ENCODE assay signal across 13 cellular contexts in the genomic region with DNA sequence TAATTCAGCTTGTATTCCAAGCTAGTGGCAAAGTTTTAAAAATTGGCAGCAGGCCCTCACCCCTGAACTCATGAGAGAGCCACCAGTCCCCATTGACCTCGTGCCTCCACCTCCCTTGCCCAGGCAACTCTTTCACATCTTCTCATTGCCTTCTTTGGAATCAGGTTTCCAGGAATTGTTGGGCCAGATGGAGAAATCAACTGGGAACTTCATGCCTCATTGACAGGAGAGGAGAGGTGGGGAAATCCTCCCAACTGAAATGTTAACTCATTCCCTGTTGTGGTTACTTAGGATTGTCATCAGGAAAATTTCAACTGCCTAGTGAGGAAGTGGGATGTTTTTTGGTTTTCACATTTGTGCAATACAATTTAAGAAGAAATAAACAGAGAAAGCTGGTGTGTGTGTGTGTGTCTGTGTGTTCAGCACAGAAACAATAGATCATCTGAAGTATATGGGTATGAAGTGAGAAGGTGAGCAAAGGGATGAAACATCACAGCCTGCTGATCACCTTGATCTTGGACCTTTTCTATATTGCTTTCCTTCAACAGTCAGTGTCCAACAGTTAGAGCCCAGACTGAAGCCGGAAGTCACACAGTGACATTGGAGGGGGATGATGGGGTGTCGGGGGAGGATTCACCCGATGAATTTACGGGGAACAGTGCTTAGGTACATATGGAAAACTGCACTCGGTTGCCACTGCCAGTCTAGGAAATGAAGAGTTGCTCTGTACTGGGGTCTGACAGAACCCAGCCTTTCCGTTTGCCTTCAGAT.
DNase-seq lines count a peak whose midpoint lies in the region; ATAC-seq and FAIRE-seq lines count a peak whose summit lies in the region.
"Had no signal": no experiment of that assay in that cellular context is flagged by ENCODE, and none has a peak within 500 bp of the region (broad histone marks: within the 10 kb centered on the region; RNA-seq: fewer than 3 reads in every experiment).

No MANE protein-coding gene starts in this region.

- DNase-seq in AG08396 (ENCODE audit: low spot score), result peak; percentile 9
- peak; percentile 14 for DNase-seq in astrocyte of the hippocampus (ENCODE audit: low read depth, low spot score)
- DNase-seq in stimulated activated CD8-positive, alpha-beta memory T cell treated with anti-CD3 and anti-CD28 coated beads, Interleukin-4, amount 100 ng/mL, for 48 hours, result no peak
- DNase-seq in frontal cortex (ENCODE audit: low spot score in 2 of 2), result no peak
- DNase-seq in NCI-H2196 treated with DMSO at 0.1 percent for 48 hours (lab: John Stamatoyannopoulos, UW; ENCODE audit: unreplicated experiment), result no peak
- no peak for DNase-seq in occipital lobe (lab: John Stamatoyannopoulos, UW)
- DNase-seq: activated CD8-positive, alpha-beta memory T cell treated with anti-CD3 and anti-CD28 coated beads, Interleukin-2, amount 50 U/mL, for 4 hours; NCI-H2227 treated with DMSO at 0.1 percent for 48 hours; stimulated activated CD4-positive, alpha-beta T cell treated with anti-CD3 and anti-CD28 coated beads, Interleukin-4, amount 100 ng/mL, for 24 hours; thyroid gland had no signal

- ATAC-seq in GM19351 (IDR thresholded peaks at IDR 0.05; ENCODE audit: unreplicated experiment), result peak; percentile 25
- peak; percentile 14 for ATAC-seq in HG03095 (IDR thresholded peaks at IDR 0.05; ENCODE audit: unreplicated experiment)
- ATAC-seq: A549 had no signal

- FAIRE-seq in frontal cortex (lab: Jason Lieb, UNC), result no peak
- FAIRE-seq: A549 had no signal

Comparison
In these comparisons a context has a peak if more than half of its experiments do, and no peak if none do; other contexts are left out.
1. DNase-seq: peak in AG08396 (single experiment) and astrocyte of the hippocampus (single experiment); none in stimulated activated CD8-positive, alpha-beta memory T cell treated with anti-CD3 and anti-CD28 coated beads, Interleukin-4, amount 100 ng/mL, for 48 hours (single experiment), frontal cortex (0 of 2), NCI-H2196 treated with DMSO at 0.1 percent for 48 hours (single experiment) and occipital lobe (single experiment).